ENCODE assay signal across 8 cellular contexts in the genomic region with DNA sequence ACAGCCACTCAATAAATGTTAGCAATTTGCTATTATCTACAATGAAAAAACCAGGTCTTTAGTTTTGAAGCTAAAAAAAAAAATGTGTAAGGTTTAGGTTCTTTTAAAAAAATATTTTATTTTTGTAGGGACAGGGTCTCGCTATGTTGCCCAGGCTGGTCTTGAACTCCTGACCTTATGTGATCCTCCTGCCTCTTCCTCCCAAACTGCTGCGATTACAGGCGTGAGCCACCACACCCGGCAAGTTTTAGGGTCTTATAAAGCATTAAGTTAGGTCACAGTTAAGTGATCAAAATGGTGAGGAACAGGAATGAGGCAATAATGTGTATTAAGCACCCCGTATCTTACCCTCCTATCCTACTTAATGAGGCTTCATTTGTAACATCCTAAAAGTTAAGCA. TPM values are rescaled to one million over a fixed set of nuclear protein-coding genes. Genes with fewer than 3 reads are reported as not detected.
DNase-seq lines count a peak whose midpoint lies in the region; ATAC-seq and TF ChIP-seq lines count a peak whose summit lies in the region.

No MANE protein-coding gene starts in this region.

- ATAC-seq in CD8-positive, alpha-beta T cell: no peak
- peak; percentile 7 for ATAC-seq in foreskin keratinocyte
- ATAC-seq in activated CD4-positive, CD25-positive, alpha-beta regulatory T cell treated with anti-CD3 and anti-CD28 coated beads, Interleukin-2, amount 50 U/mL, for 24 hours: no peak

- H3K9me3 Mint-ChIP-seq in CD8-positive, alpha-beta T cell: no peaks in the 10 kb centered on the region

- intact Hi-C loops in CD8-positive, alpha-beta T cell (cut with DNase I, micrococcal nuclease): loop anchor here in 1 of 2 experiments (1.0 kb wide), 1 partner anchor 408 kb away; a partner anchor contains a TSS
- intact Hi-C loops in spleen (cut with DNase I; ENCODE audit: low total_unique reads): no loop called here

- H3K27ac ChIP-seq in CD8-positive, alpha-beta T cell (ENCODE audit: low read depth, low read length): peak overlapping the region; percentile 67
- peak overlapping the region; percentile 88 for H3K27ac ChIP-seq in foreskin keratinocyte
- H3K27ac ChIP-seq in spleen: peak overlapping the region in 6 of 8 donors; percentile 72 to 91 (median 89)

- H3K36me3 ChIP-seq in CD8-positive, alpha-beta T cell (ENCODE audit: insufficient read depth, low read length): no peaks in the 10 kb centered on the region
- H3K36me3 ChIP-seq in H7 (replicated peaks; ENCODE audit: control insufficient read depth, insufficient read depth, low read length): no peaks in the 10 kb centered on the region
- peaks cover 0 to 24% (median 2%) of the 10 kb centered on the region in 6 donors for H3K36me3 ChIP-seq in spleen

- H3K36me3 Mint-ChIP-seq in CD8-positive, alpha-beta T cell: peaks cover 32% of the 10 kb centered on the region

- peak overlapping the region; percentile 99 for H3K27ac Mint-ChIP-seq in CD8-positive, alpha-beta T cell

- H3K27me3 ChIP-seq in CD8-positive, alpha-beta T cell (ENCODE audit: insufficient read depth, low read length): no peaks in the 10 kb centered on the region
- no peaks in the 10 kb centered on the region for H3K27me3 ChIP-seq in H7 (ENCODE audit: control insufficient read depth, insufficient read depth, low read length)
- no peaks in the 10 kb centered on the region for H3K27me3 ChIP-seq in foreskin keratinocyte
- H3K27me3 ChIP-seq in spleen (replicated peaks in 1 of 7): no peaks in the 10 kb centered on the region

- peak overlapping the region; percentile 99 for H3K4me3 Mint-ChIP-seq in CD8-positive, alpha-beta T cell

- peak overlapping the region; percentile 71 for H3K4me3 ChIP-seq in CD8-positive, alpha-beta T cell (ENCODE audit: low read depth, low read length)
- peak overlapping the region; percentile 84 for H3K4me3 ChIP-seq in H7 (ENCODE audit: insufficient read depth, low read depth, low read length)
- peak overlapping the region; percentile 59 to 95 (median 82) for H3K4me3 ChIP-seq in spleen

- no peaks in the 10 kb centered on the region for H3K9me3 ChIP-seq in CD8-positive, alpha-beta T cell (ENCODE audit: low read length)
- peaks cover 0 to 19% (median 14%) of the 10 kb centered on the region in 8 donors for H3K9me3 ChIP-seq in spleen

- no peak for DNase-seq in CD8-positive, alpha-beta T cell
- DNase-seq in H7 (no peak), SK-N-DZ (ENCODE audit: low spot score) (peak; percentile 10), foreskin keratinocyte (no peak), spleen (no peak), NCI-H2029 (lab: John Stamatoyannopoulos, UW) (no peak)
- DNase-seq in stimulated activated CD4-positive, alpha-beta T cell treated with anti-CD3 and anti-CD28 coated beads, Interleukin-4, amount 100 ng/mL, for 24 hours: no peak

- WGBS in spleen, 5 donors: 42 to 62% (median 53%) methylated on average over 5 of the region's 5 CpGs

- peaks cover 18% of the 10 kb centered on the region for H3K4me1 ChIP-seq in CD8-positive, alpha-beta T cell (ENCODE audit: insufficient read depth, low read length)
- H3K4me1 ChIP-seq in foreskin keratinocyte (peaks cover 19% of the 10 kb centered on the region), spleen (peaks cover 20 to 56% (median 42%) of the 10 kb centered on the region in 6 donors)

- CTCF ChIA-PET in CD8-positive, alpha-beta T cell (lab: Charles Lee): interaction anchor here (0.6 kb wide), 1 partner anchor 551 kb away, joined by 3 read pairs; no protein-coding TSS in a partner anchor

- no peak for TF ChIP-seq POLR2A in spleen (IDR thresholded peaks at IDR 0.05)

- H3K4me1 Mint-ChIP-seq in CD8-positive, alpha-beta T cell (ENCODE audit: low read depth): peaks cover 45% of the 10 kb centered on the region

- TF ChIP-seq CTCF in CD8-positive, alpha-beta T cell (IDR thresholded peaks at IDR 0.05): no peak
- TF ChIP-seq CTCF in foreskin keratinocyte (conservative IDR thresholded peaks at IDR 0.05) (no peak), spleen (IDR thresholded peaks at IDR 0.05 in 8 of 11, conservative IDR thresholded peaks at IDR 0.05 in 3 of 11) (no peak)

- H3K27me3 Mint-ChIP-seq in CD8-positive, alpha-beta T cell (ENCODE audit: low read depth): no peaks in the 10 kb centered on the region

- POLR2A ChIA-PET in CD8-positive, alpha-beta T cell (lab: Charles Lee): no interaction called here

RNA-seq across cellular contexts. Expression of a gene that starts 0.8 kb away (rescaled TPM):
- total RNA-seq in CD8-positive, alpha-beta T cell: 10 to 100 TPM; 14.7 to 15.6 TPM
- 54.0 and 78.1 TPM in 2 replicates for total RNA-seq in H7 (2014; rRNA removed; shearing (Covaris generic))
- polyA plus RNA-seq in SK-N-DZ (2014; cell fraction: cytosol; rRNA removed): 26.2 and 26.6 TPM in 2 replicates
- 28.6 and 31.1 TPM in 2 replicates for polyA plus RNA-seq in SK-N-DZ (2014; cell fraction: nucleus; rRNA removed)
- 157 and 207 TPM in 2 replicates for total RNA-seq in foreskin keratinocyte
- polyA plus RNA-seq in foreskin keratinocyte: 394 and 436 TPM in 2 replicates
- 10 to 100 TPM; 15.5 to 50.8 (median 29.1) TPM for total RNA-seq in spleen
- 10 to 100 TPM; 67.8 to 78.6 (median 76.7) TPM for polyA plus RNA-seq in spleen
